1 cellular context compared by ENCODE assay signal in the genomic region with DNA sequence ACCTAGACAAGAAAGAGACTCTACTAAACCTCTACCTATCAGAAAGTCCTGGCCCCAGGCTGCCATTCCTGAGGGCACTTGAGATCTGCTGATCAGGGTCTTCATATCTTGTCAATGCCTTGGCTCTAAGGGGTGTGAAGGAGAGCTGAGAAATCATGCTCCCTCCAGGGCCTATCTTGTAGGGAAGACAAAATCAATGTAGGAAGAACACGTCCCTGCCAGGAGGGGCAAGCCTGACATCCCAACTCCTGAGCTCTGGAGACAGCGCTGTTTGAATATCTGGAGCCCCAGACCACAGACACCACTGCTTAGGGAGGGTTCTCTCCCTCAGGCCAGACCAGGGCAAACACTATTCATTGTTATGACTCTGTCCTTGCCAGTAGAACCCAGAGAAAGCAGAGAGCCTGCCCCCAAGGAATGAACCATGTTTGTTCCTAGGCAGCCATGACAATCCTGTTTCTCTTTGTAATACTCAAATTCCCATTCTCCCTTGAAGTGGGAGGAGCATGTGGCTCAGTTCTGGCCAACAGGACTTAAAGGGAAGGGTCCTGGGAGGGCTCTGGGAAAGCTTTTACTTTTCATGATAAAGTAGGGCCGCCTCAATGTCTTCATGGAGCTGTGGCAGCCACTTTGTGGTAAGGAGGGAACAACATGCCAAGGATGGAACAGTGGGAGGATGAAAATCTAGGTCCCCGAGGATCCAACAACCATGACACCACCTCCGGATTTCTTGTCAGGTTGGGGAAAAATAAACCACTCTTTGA.
TF ChIP-seq lines count a peak whose summit lies in the region.

No MANE protein-coding gene starts in this region.

TF ChIP-seq in HEK293, 187 proteins besides CTCF, POLR2A, EP300 and RAD21:
- TF ChIP-seq, protein P1, sequence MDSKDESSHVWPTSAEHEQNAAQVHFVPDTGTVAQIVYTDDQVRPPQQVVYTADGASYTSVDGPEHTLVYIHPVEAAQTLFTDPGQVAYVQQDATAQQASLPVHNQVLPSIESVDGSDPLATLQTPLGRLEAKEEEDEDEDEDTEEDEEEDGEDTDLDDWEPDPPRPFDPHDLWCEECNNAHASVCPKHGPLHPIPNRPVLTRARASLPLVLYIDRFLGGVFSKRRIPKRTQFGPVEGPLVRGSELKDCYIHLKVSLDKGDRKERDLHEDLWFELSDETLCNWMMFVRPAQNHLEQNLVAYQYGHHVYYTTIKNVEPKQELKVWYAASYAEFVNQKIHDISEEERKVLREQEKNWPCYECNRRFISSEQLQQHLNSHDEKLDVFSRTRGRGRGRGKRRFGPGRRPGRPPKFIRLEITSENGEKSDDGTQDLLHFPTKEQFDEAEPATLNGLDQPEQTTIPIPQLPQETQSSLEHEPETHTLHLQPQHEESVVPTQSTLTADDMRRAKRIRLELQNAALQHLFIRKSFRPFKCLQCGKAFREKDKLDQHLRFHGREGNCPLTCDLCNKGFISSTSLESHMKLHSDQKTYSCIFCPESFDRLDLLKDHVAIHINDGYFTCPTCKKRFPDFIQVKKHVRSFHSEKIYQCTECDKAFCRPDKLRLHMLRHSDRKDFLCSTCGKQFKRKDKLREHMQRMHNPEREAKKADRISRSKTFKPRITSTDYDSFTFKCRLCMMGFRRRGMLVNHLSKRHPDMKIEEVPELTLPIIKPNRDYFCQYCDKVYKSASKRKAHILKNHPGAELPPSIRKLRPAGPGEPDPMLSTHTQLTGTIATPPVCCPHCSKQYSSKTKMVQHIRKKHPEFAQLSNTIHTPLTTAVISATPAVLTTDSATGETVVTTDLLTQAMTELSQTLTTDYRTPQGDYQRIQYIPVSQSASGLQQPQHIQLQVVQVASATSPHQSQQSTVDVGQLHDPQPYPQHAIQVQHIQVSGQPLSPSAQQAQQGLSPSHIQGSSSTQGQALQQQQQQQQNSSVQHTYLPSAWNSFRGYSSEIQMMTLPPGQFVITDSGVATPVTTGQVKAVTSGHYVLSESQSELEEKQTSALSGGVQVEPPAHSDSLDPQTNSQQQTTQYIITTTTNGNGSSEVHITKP (tag by site-specific recombination; IDR thresholded peaks at IDR 0.05), result peak; percentile 35; the same call in 1 of the 2 replicates
- TF ChIP-seq PRDM1 (tag by site-specific recombination; IDR thresholded peaks at IDR 0.05) (no peak), SP3 (tag by site-specific recombination; IDR thresholded peaks at IDR 0.05) (0 out of 2 replicates have a peak, but pooled peaks have one; percentile 11), ZBTB17 (tag by site-specific recombination; IDR thresholded peaks at IDR 0.05) (peak; percentile 83), BCL11A (tag by site-specific recombination; IDR thresholded peaks at IDR 0.05; ENCODE audit: low read depth) (no peak)
- TF ChIP-seq, protein P2, sequence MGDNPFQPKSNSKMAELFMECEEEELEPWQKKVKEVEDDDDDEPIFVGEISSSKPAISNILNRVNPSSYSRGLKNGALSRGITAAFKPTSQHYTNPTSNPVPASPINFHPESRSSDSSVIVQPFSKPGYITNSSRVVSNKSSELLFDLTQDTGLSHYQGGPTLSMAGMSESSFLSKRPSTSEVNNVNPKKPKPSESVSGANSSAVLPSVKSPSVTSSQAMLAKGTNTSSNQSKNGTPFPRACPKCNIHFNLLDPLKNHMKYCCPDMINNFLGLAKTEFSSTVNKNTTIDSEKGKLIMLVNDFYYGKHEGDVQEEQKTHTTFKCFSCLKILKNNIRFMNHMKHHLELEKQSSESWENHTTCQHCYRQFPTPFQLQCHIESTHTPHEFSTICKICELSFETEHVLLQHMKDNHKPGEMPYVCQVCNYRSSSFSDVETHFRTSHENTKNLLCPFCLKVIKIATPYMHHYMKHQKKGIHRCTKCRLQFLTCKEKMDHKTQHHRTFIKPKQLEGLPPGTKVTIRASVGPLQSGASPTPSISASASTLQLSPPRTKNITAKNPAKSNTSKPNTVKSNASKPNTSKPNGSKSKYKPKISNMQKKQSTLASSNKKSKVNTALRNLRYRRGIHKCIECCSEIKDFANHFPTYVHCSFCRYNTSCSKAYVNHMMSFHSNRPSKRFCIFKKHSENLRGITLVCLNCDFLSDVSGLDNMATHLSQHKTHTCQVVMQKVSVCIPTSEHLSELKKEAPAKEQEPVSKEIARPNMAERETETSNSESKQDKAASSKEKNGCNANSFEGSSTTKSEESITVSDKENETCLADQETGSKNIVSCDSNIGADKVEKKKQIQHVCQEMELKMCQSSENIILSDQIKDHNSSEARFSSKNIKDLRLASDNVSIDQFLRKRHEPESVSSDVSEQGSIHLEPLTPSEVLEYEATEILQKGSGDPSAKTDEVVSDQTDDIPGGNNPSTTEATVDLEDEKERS (tag by site-specific recombination; IDR thresholded peaks at IDR 0.05), result 0 out of 2 replicates have a peak, but pooled peaks have one; percentile 12
